ENCODE assay signal across 2 cellular contexts in genomic region chr15:40368701-40369473, GRCh38.
A peak's percentile ranks its signal among the peaks of the same experiment; 100 is the strongest.
TF ChIP-seq lines count a peak whose summit lies in the region.

No MANE protein-coding gene starts in this region.

TF ChIP-seq in GM23338, 12 proteins besides CTCF, POLR2A, EP300 and RAD21:
- TF ChIP-seq REST (IDR thresholded peaks at IDR 0.05; ENCODE audit: unreplicated experiment) (no peak), EZH2phosphoT487 (IDR thresholded peaks at IDR 0.05; ENCODE audit: unreplicated experiment) (no peak), CREB1 (CRISPR knock-in tag; IDR thresholded peaks at IDR 0.05; ENCODE audit: low read depth) (no peak), NANOG (IDR thresholded peaks at IDR 0.05; ENCODE audit: borderline replicate concordance) (no peak), EZH2 (IDR thresholded peaks at IDR 0.05; ENCODE audit: low read depth, unreplicated experiment) (no peak), ETS1 (IDR thresholded peaks at IDR 0.05) (no peak), ZNF331 (CRISPR knock-in tag; IDR thresholded peaks at IDR 0.05; ENCODE audit: low read depth) (no peak), ZNF462 (CRISPR knock-in tag; IDR thresholded peaks at IDR 0.05) (no peak), JUNB (IDR thresholded peaks at IDR 0.05; ENCODE audit: unreplicated experiment) (no peak)

TF ChIP-seq in K562, 482 proteins besides CTCF, POLR2A, EP300 and RAD21:
- TF ChIP-seq NR3C1 (CRISPR knock-in tag; IDR thresholded peaks at IDR 0.05) (0 out of 2 replicates have a peak, but pooled peaks have one; percentile 1), JUNB (CRISPR knock-in tag; conservative IDR thresholded peaks at IDR 0.05) (no peak), JUND (IDR thresholded peaks at IDR 0.05; ENCODE audit: borderline replicate concordance, low read depth, low read length) (no peak), JUND (tag; IDR thresholded peaks at IDR 0.05; ENCODE audit: borderline replicate concordance, low read depth, low read length) (no peak), THAP12 (CRISPR knock-in tag; IDR thresholded peaks at IDR 0.05) (0 out of 2 replicates have a peak, but pooled peaks have one; percentile 13), FOXA3 (CRISPR knock-in tag; conservative IDR thresholded peaks at IDR 0.05 in 1 of 2, IDR thresholded peaks at IDR 0.05 in 1 of 2) (0 out of 4 replicates have a peak, but pooled peaks of 1 of the 2 experiments have one; percentile 14)
